10 cellular contexts compared by ENCODE assay signal in the genomic region with DNA sequence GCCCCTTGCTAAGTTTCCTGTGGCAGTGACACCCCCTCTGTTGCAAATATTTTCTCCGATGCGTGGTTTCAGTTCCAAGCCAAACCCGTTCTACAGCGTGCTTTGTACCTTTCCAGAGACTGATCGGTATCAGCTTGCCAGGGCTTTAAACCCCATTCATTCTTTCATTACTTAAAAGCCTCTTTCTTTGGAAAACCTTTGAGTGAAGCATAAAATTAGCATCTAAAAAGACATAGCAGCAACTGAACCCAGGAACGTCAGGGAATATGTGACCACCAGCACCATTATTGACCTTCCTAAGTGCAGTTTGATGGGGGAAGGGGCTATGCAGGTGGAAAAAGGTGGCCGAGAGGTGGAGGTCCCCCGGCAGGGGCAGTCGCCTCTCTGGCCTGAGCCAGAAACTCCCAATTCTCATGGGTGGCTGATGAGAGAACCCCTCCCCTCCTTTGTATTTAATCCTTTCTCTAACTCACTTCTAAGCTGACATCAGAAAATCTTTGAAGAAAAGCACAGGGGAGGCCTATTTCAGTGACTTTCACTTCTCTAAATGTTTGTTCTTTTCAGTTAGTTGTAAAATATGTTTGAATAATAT.
A peak's percentile ranks its signal among the peaks of the same experiment; 100 is the strongest.
DNase-seq lines count a peak whose midpoint lies in the region; ATAC-seq and TF ChIP-seq lines count a peak whose summit lies in the region.
"Had no signal": no experiment of that assay in that cellular context is flagged by ENCODE, and none has a peak within 500 bp of the region (broad histone marks: within the 10 kb centered on the region; RNA-seq: fewer than 3 reads in every experiment).

No MANE protein-coding gene starts in this region.

- H3K27ac ChIP-seq in SK-N-SH (ENCODE audit: low read depth in 2 of 2, low read length in 1 of 2): no peak overlapping the region
- H3K27ac ChIP-seq: thoracic aorta had no signal

- H3K4me2 ChIP-seq in SK-N-SH: no peak overlapping the region

- TF ChIP-seq EP300 in SK-N-SH (IDR thresholded peaks at IDR 0.05; ENCODE audit: borderline replicate concordance in 1 of 2, low read depth in 1 of 2, low read length in 1 of 2): no peak

- CTCF ChIA-PET in SK-N-SH (lab: Yijun Ruan, JAX): no interaction called here

- H3K9me2 ChIP-seq in SK-N-SH: no peaks in the 10 kb centered on the region

- peak; percentile 27 for DNase-seq in GM19238 (ENCODE audit: insufficient read length, low spot score)
- DNase-seq in astrocyte of the spinal cord (ENCODE audit: low read depth, low spot score): peak; percentile 8
- no peak for DNase-seq in SK-N-SH
- DNase-seq in kidney glomerular epithelial cell (lab: John Stamatoyannopoulos, UW): no peak
- no peak for DNase-seq in activated effector memory CD4-positive, alpha-beta T cell treated with anti-CD3 and anti-CD28 coated beads, Interleukin-2, amount 50 U/mL, for 16 hours

- no peak overlapping the region for H3K9ac ChIP-seq in SK-N-SH

- no peaks in the 10 kb centered on the region for H4K20me1 ChIP-seq in SK-N-SH (ENCODE audit: insufficient read depth)

- TF ChIP-seq CTCF in astrocyte of the spinal cord (IDR thresholded peaks at IDR 0.05; ENCODE audit: low read depth, low read length) (no peak), SK-N-SH (IDR thresholded peaks at IDR 0.05) (no peak)

- no peaks in the 10 kb centered on the region for H3F3A ChIP-seq in SK-N-SH (replicated peaks; ENCODE audit: insufficient read depth)

- H3K4me1 ChIP-seq in neuron (ENCODE audit: insufficient read depth, low read length): peaks cover 23% of the 10 kb centered on the region
- H3K4me1 ChIP-seq in SK-N-SH (ENCODE audit: control insufficient read depth in 1 of 2, insufficient read depth in 2 of 2, low read depth in 1 of 2, low read length in 1 of 2): no peaks in the 10 kb centered on the region; a peak in 1 of 4 replicates

- H3K4me3 ChIP-seq in astrocyte of the spinal cord (ENCODE audit: low read depth, low read length) (no peak overlapping the region), neuron (ENCODE audit: low read length) (peak overlapping the region; percentile 24), SK-N-SH (ENCODE audit: low read depth in 2 of 2, low read length in 1 of 2) (no peak overlapping the region)
- H3K4me3 ChIP-seq: thoracic aorta had no signal

- H3K36me3 ChIP-seq in neuron (ENCODE audit: insufficient read depth, low read length): no peaks in the 10 kb centered on the region
- H3K36me3 ChIP-seq in SK-N-SH (replicated peaks in 1 of 2; ENCODE audit: control insufficient read depth in 1 of 2, insufficient read depth in 2 of 2, low read length in 1 of 2): no peaks in the 10 kb centered on the region
- H3K36me3 ChIP-seq: Peyer's patch, thoracic aorta had no signal

- TF ChIP-seq RAD21 in SK-N-SH (IDR thresholded peaks at IDR 0.05; ENCODE audit: low read length): no peak

- H2AFZ ChIP-seq in neuron (ENCODE audit: low read depth, low read length) (peak overlapping the region; percentile 88), SK-N-SH (ENCODE audit: low read depth) (no peak overlapping the region)

- 80% methylated on average over 9 of the region's 9 CpGs for WGBS in SK-N-SH (ENCODE audit: low lambda C conversion rate)

- H3K27me3 ChIP-seq in neuron (ENCODE audit: insufficient read depth, low read length) (no peaks in the 10 kb centered on the region), SK-N-SH (ENCODE audit: insufficient read depth) (no peaks in the 10 kb centered on the region)
- H3K27me3 ChIP-seq: Peyer's patch had no signal

- POLR2A ChIA-PET in SK-N-SH (lab: Yijun Ruan, JAX): no interaction called here

- in situ Hi-C loops in astrocyte of the spinal cord (cut with HindIII; ENCODE audit: low sequenced_read_pairs): no loop called here

- no peaks in the 10 kb centered on the region for H3K79me2 ChIP-seq in SK-N-SH (ENCODE audit: insufficient read depth)

- H3K9me3 ChIP-seq in neuron (ENCODE audit: low read length) (peaks cover 3% of the 10 kb centered on the region), SK-N-SH (peaks cover 4% of the 10 kb centered on the region)

- ATAC-seq in HG03175 (IDR thresholded peaks at IDR 0.05; ENCODE audit: unreplicated experiment) (peak; percentile 57), GM18907 (IDR thresholded peaks at IDR 0.05; ENCODE audit: unreplicated experiment) (no peak)

TF ChIP-seq in SK-N-SH, 30 proteins besides CTCF, POLR2A, EP300 and RAD21:
- TF ChIP-seq NRF1 (IDR thresholded peaks at IDR 0.05; ENCODE audit: low read depth, low read length) (no peak), CHD2 (IDR thresholded peaks at IDR 0.05; ENCODE audit: low read length, partially characterized antibody) (no peak), FOXJ3 (CRISPR knock-in tag; IDR thresholded peaks at IDR 0.05) (no peak)
- TF ChIP-seq, protein P1, sequence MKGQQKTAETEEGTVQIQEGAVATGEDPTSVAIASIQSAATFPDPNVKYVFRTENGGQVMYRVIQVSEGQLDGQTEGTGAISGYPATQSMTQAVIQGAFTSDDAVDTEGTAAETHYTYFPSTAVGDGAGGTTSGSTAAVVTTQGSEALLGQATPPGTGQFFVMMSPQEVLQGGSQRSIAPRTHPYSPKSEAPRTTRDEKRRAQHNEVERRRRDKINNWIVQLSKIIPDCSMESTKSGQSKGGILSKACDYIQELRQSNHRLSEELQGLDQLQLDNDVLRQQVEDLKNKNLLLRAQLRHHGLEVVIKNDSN (IDR thresholded peaks at IDR 0.05; ENCODE audit: borderline replicate concordance, low read depth): no peak
- TF ChIP-seq, protein P2, sequence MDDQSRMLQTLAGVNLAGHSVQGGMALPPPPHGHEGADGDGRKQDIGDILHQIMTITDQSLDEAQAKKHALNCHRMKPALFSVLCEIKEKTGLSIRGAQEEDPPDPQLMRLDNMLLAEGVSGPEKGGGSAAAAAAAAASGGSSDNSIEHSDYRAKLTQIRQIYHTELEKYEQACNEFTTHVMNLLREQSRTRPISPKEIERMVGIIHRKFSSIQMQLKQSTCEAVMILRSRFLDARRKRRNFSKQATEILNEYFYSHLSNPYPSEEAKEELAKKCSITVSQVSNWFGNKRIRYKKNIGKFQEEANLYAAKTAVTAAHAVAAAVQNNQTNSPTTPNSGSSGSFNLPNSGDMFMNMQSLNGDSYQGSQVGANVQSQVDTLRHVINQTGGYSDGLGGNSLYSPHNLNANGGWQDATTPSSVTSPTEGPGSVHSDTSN (IDR thresholded peaks at IDR 0.05): no peak
- TF ChIP-seq, protein P3, sequence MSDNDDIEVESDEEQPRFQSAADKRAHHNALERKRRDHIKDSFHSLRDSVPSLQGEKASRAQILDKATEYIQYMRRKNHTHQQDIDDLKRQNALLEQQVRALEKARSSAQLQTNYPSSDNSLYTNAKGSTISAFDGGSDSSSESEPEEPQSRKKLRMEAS (IDR thresholded peaks at IDR 0.05; ENCODE audit: low read depth): no peak

Comparison
In these comparisons a context has a peak if more than half of its experiments do, and no peak if none do; other contexts are left out.
1. DNase-seq: peak in GM19238 (single experiment) and astrocyte of the spinal cord (single experiment); none in SK-N-SH (single experiment), kidney glomerular epithelial cell (single experiment) and activated effector memory CD4-positive, alpha-beta T cell treated with anti-CD3 and anti-CD28 coated beads, Interleukin-2, amount 50 U/mL, for 16 hours (single experiment).